Comparison of ENCODE assay signal across 7 cellular contexts in genomic region chr9:83392228-83392627, GRCh38.
"Had no signal": no experiment of that assay in that cellular context is flagged by ENCODE, and none has a peak within 500 bp of the region (broad histone marks: within the 10 kb centered on the region; RNA-seq: fewer than 3 reads in every experiment).

No MANE protein-coding gene starts in this region.

- H3K27ac ChIP-seq: HL-60 had no signal

- FAIRE-seq: H1, H54 had no signal

- ATAC-seq: GM23338 had no signal

- DNase-seq: H9, HCEC 1CT, IMR-90 had no signal

- H3K4me3 ChIP-seq: GM23338 had no signal
